Comparison of ENCODE assay signal across 22 cellular contexts in genomic region chr2:51213826-51214225, GRCh38.
"Had no signal": no experiment of that assay in that cellular context is flagged by ENCODE, and none has a peak within 500 bp of the region (broad histone marks: within the 10 kb centered on the region; RNA-seq: fewer than 3 reads in every experiment).

No MANE protein-coding gene starts in this region.

- DNase-seq: dorsolateral prefrontal cortex; effector CD4-positive, alpha-beta T cell; endodermal cell; foreskin melanocyte; hypothalamus; immature natural killer cell; left ventricle myocardium superior; lower lobe of right lung; naive thymus-derived CD8-positive, alpha-beta T cell; nephron progenitor cell; nucleus accumbens; right cardiac atrium; sigmoid colon; stimulated activated CD4-positive, alpha-beta T cell treated with anti-CD3 and anti-CD28 coated beads, Interleukin-2, amount 100 ng/mL, for 48 hours; stimulated activated CD8-positive, alpha-beta memory T cell treated with anti-CD3 and anti-CD28 coated beads, Interleukin-4, amount 100 ng/mL, for 48 hours; stimulated activated naive CD4-positive, alpha-beta T cell; stimulated activated naive CD8-positive, alpha-beta T cell treated with anti-CD3 and anti-CD28 coated beads, Interleukin-15, amount 100 ng/mL, for 72 hours; thyroid gland; trophoblast cell had no signal

- H3K4me3 ChIP-seq: dorsolateral prefrontal cortex, lower lobe of right lung, prostate gland, sigmoid colon, thyroid gland, vagina had no signal

- ATAC-seq: esophagus mucosa; left ventricle myocardium superior; lower lobe of right lung; naive thymus-derived CD8-positive, alpha-beta T cell; right cardiac atrium; stimulated activated naive CD8-positive, alpha-beta T cell treated with anti-CD3 and anti-CD28 coated beads, Interleukin-15, amount 100 ng/mL, for 72 hours had no signal
